Comparison of ENCODE assay signal across 8 cellular contexts in the genomic region with DNA sequence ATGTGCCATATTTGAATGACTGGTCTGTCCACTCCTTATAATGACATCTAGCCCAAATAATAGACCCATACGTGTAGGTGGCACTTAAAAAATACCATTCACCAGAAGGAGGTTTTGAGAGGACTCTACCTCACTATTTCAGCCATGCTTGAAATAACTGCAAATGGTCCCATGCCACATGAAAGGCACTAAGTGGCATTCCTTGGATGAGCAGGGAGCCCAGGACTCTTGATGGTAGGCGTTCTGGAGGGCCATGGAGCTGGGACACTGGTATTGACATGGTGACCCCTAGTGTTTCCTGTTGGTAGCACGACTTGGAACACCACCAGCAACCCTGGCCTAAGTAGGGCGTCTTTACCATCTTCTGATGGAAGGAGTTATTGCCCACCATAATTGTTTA.
DNase-seq lines count a peak whose midpoint lies in the region; ATAC-seq, FAIRE-seq and TF ChIP-seq lines count a peak whose summit lies in the region.

No MANE protein-coding gene starts in this region.

- no peaks in the 10 kb centered on the region for H3K9me3 ChIP-seq in GM12878 (replicated peaks; ENCODE audit: control insufficient read depth, insufficient read depth, low read length)

- POLR2A ChIA-PET in GM12878 (lab: Charles Lee), result no interaction called here

- TF ChIP-seq RAD21 in GM12878 (IDR thresholded peaks at IDR 0.05; ENCODE audit: insufficient read depth, low read depth, low read length), result peak; percentile 78

- no peak overlapping the region for H3K9ac ChIP-seq in GM12878 (ENCODE audit: control insufficient read depth, insufficient read depth, low read length)

- no peak overlapping the region for H3K4me3 ChIP-seq in GM12878

- no peaks in the 10 kb centered on the region for H4K20me1 ChIP-seq in GM12878 (ENCODE audit: control insufficient read depth, insufficient read depth)

- ATAC-seq in HG03103 (IDR thresholded peaks at IDR 0.05; ENCODE audit: low read depth, unreplicated experiment) (peak; percentile 73), GM12878 (peak; percentile 98)

- whole genome bisulfite sequencing in GM12878 (ENCODE audit: insufficient coverage, insufficient replicate concordance, low lambda C conversion rate, missing lambda C conversion rate), result 25% methylated on average over 4 of the region's 4 CpGs

- no TSS peak for BruUV-seq in GM12878 (replicated peaks; lab: Mats Ljungman, UMichigan)

- no peaks in the 10 kb centered on the region for H3K4me1 ChIP-seq in GM12878 (ENCODE audit: control insufficient read depth, insufficient read depth, low read length)

- RAD21 ChIA-PET in GM12878 (lab: Charles Lee; ENCODE audit: unreplicated experiment), result interaction anchor here (1.0 to 2.1 kb wide), 6 partner anchors 135 to 694 kb away, joined by 3 to 14 read pairs (median 3); no protein-coding TSS in a partner anchor

- H3K27me3 ChIP-seq in GM12878 (replicated peaks in 1 of 2; ENCODE audit: control insufficient read depth in 2 of 2, insufficient read depth in 2 of 2, low read length in 1 of 2), result no peaks in the 10 kb centered on the region

- intact Hi-C loops in GM12878 (cut with micrococcal nuclease; ENCODE audit: unreplicated experiment), result loop anchor here (1.0 to 10.0 kb wide), 5 partner anchors 162 to 1072 kb away; no protein-coding TSS in a partner anchor

- H3K27ac ChIP-seq in GM12878 (ENCODE audit: control insufficient read depth, insufficient read depth), result no peak overlapping the region

- SMC1A ChIA-PET in GM12878 (lab: Charles Lee; ENCODE audit: uncharacterized antibody, unreplicated experiment), result interaction anchor here (0.6 to 2.4 kb wide), 11 partner anchors 9 to 1072 kb away, joined by 3 to 22 read pairs (median 4); no protein-coding TSS in a partner anchor

- no peaks in the 10 kb centered on the region for H3K36me3 ChIP-seq in GM12878 (ENCODE audit: control insufficient read depth in 2 of 2, insufficient read depth in 2 of 2, low read length in 1 of 2)

- H3K4me2 ChIP-seq in GM12878 (ENCODE audit: control insufficient read depth, insufficient read depth), result no peak overlapping the region

- DNase-seq in AG20443 (ENCODE audit: low spot score) (peak; percentile 70), GM12892 (ENCODE audit: insufficient read length) (no peak), NCI-H69 (lab: John Stamatoyannopoulos, UW) (peak; percentile 68), GM12878 (ENCODE audit: low read depth, low spot score) (peak; percentile 24), iPS DF 19.7 (ENCODE audit: low read depth, low spot score) (peak; percentile 68)
- DNase-seq in stimulated activated CD8-positive, alpha-beta memory T cell treated with anti-CD3 and anti-CD28 coated beads, Interleukin-15, amount 100 ng/mL, for 1 hour (ENCODE audit: low read depth), result peak; percentile 0
- no peak for DNase-seq in NK-92 treated with Interleukin-12 subunit alpha and Interleukin-12 subunit beta, amount 100 ng/mL, for 24 hours (lab: John Stamatoyannopoulos, UW)

- TF ChIP-seq EP300 in GM12878 (IDR thresholded peaks at IDR 0.05; ENCODE audit: borderline replicate concordance in 1 of 2, control insufficient read depth in 1 of 2, low read depth in 2 of 2, low read length in 2 of 2), result no peak

- TF ChIP-seq CTCF in GM12878 (IDR thresholded peaks at IDR 0.05 in 2 of 3, conservative IDR thresholded peaks at IDR 0.05 in 1 of 3; ENCODE audit: control insufficient read depth in 2 of 3, extremely low read depth in 1 of 3, insufficient read depth in 1 of 3, low read depth in 3 of 3, low read length in 3 of 3), result peak; percentile 63 to 82 (median 78)

- in situ Hi-C loops in GM12878 (cut with MboI), result loop anchor here (10.0 kb wide), 1 partner anchor 702 kb away; no protein-coding TSS in a partner anchor

- no peaks in the 10 kb centered on the region for H3K79me2 ChIP-seq in GM12878 (ENCODE audit: control insufficient read depth, insufficient read depth, low read length)

- CTCF ChIA-PET in GM12878 (lab: Yijun Ruan, JAX), result interaction anchor here (0.6 to 2.8 kb wide), 10 partner anchors 8 to 724 kb away, joined by 3 to 45 read pairs (median 3); no protein-coding TSS in a partner anchor

- TF ChIP-seq POLR2A in GM12892 (IDR thresholded peaks at IDR 0.05; ENCODE audit: low read depth, low read length) (no peak), GM12878 (IDR thresholded peaks at IDR 0.05; ENCODE audit: low read depth, low read length) (no peak)

- peak; percentile 74 for FAIRE-seq in GM12892 (lab: Jason Lieb, UNC)
- peak; percentile 78 for FAIRE-seq in GM12878 (lab: Jason Lieb, UNC)

- no peak overlapping the region for H2AFZ ChIP-seq in GM12878 (ENCODE audit: control insufficient read depth, low read depth, low read length)

TF ChIP-seq in GM12878, 131 proteins besides CTCF, POLR2A, EP300 and RAD21:
- TF ChIP-seq SMC3 (IDR thresholded peaks at IDR 0.05; ENCODE audit: borderline replicate concordance, low read length), result peak; percentile 76
- TF ChIP-seq, protein P1, sequence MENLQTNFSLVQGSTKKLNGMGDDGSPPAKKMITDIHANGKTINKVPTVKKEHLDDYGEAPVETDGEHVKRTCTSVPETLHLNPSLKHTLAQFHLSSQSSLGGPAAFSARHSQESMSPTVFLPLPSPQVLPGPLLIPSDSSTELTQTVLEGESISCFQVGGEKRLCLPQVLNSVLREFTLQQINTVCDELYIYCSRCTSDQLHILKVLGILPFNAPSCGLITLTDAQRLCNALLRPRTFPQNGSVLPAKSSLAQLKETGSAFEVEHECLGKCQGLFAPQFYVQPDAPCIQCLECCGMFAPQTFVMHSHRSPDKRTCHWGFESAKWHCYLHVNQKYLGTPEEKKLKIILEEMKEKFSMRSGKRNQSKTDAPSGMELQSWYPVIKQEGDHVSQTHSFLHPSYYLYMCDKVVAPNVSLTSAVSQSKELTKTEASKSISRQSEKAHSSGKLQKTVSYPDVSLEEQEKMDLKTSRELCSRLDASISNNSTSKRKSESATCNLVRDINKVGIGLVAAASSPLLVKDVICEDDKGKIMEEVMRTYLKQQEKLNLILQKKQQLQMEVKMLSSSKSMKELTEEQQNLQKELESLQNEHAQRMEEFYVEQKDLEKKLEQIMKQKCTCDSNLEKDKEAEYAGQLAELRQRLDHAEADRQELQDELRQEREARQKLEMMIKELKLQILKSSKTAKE (IDR thresholded peaks at IDR 0.05; ENCODE audit: low read depth, poor library complexity, severe bottlenecking), result no peak
- TF ChIP-seq POU2F2 (IDR thresholded peaks at IDR 0.05; ENCODE audit: borderline replicate concordance, low read depth, low read length), result no peak

Comparison
In these comparisons a context has a peak if more than half of its experiments do, and no peak if none do; other contexts are left out.
1. DNase-seq: peak in AG20443 (single experiment), NCI-H69 (single experiment), GM12878 (single experiment), iPS DF 19.7 (single experiment) and stimulated activated CD8-positive, alpha-beta memory T cell treated with anti-CD3 and anti-CD28 coated beads, Interleukin-15, amount 100 ng/mL, for 1 hour (single experiment); none in GM12892 (single experiment) and NK-92 treated with Interleukin-12 subunit alpha and Interleukin-12 subunit beta, amount 100 ng/mL, for 24 hours (single experiment).